In the genomic region with DNA sequence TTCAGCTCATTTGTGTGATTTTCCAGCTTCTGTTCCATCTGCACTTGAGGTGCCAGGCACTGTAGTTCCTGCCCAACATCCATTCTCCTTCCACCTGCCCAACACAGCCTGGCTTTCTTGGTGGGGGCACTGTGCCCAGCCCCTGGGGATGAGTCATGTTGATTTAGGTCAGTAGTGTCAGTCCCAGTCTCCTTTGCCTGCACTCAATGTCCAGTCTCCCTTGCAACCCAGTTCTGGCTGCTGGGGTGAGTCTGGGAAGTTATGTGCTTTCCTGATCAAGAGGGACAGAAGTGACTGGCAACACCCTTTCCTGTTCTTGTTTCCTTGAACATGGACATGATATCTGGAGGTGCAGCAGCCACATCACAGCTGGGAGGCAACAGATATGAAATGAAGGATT, we compare ENCODE assay signal across 33 cellular contexts. TPM values are rescaled to one million over a fixed set of nuclear protein-coding genes. Genes with fewer than 3 reads are reported as not detected.
"Had no signal": no experiment of that assay in that cellular context is flagged by ENCODE, and none has a peak within 500 bp of the region (broad histone marks: within the 10 kb centered on the region; RNA-seq: fewer than 3 reads in every experiment).

No MANE protein-coding gene starts in this region.

- H3K27ac ChIP-seq: lower lobe of right lung, parathyroid adenoma, right lobe of liver, spleen, tibial nerve, uterus had no signal

- H3K36me3 Mint-ChIP-seq: mesothelial cell of epicardium; natural killer cell; stimulated activated effector memory CD8-positive, alpha-beta T cell treated with anti-CD3 and anti-CD28 coated beads, Interleukin-12 subunit alpha, Interleukin-12 subunit beta, amount 100 ng/mL, for 72 hours had no signal

- H3K36me3 ChIP-seq: lower lobe of right lung, right lobe of liver, spleen, tibial nerve, uterus had no signal

- H3K9ac ChIP-seq: parathyroid adenoma had no signal

- H3K4me1 ChIP-seq: lower lobe of right lung, parathyroid adenoma, right lobe of liver, spleen, tibial nerve, uterus had no signal

- FAIRE-seq: keratinocyte, small intestine had no signal

- H3K79me2 ChIP-seq: parathyroid adenoma had no signal

- H3K9me3 Mint-ChIP-seq: type B pancreatic cell had no signal

- ATAC-seq: left lobe of liver; lower lobe of right lung; natural killer cell; right lobe of liver; stimulated activated effector memory CD8-positive, alpha-beta T cell treated with anti-CD3 and anti-CD28 coated beads, Interleukin-12 subunit alpha, Interleukin-12 subunit beta, amount 100 ng/mL, for 72 hours had no signal

- H3K9me3 ChIP-seq: lower lobe of right lung, right lobe of liver, uterus had no signal

- H2AFZ ChIP-seq: parathyroid adenoma had no signal

- DNase-seq: head of caudate nucleus; hippocampal formation; kidney glomerular epithelial cell; left cardiac atrium; lower lobe of right lung; mammary epithelial cell; mesenchymal stem cell; naive B cell; natural killer cell; nucleus accumbens; retina; right lobe of liver; small intestine; spleen; stimulated activated CD4-positive, alpha-beta T cell treated with anti-CD3 and anti-CD28 coated beads, Interleukin-4, amount 100 ng/mL, for 24 hours; stimulated activated naive CD4-positive, alpha-beta T cell; uterus had no signal

- H3K27ac Mint-ChIP-seq: mesothelial cell of epicardium; naive B cell; natural killer cell; stimulated activated effector memory CD8-positive, alpha-beta T cell treated with anti-CD3 and anti-CD28 coated beads, Interleukin-12 subunit alpha, Interleukin-12 subunit beta, amount 100 ng/mL, for 72 hours; stimulated activated naive CD8-positive, alpha-beta T cell treated with anti-CD3 and anti-CD28 coated beads, Interleukin-15, Interleukin-2, amounts not matched to agents 100 ng/mL and 50 ng/mL, for 24 hours; type B pancreatic cell had no signal

- H3K4me1 Mint-ChIP-seq: mesothelial cell of epicardium; naive B cell; natural killer cell; stimulated activated effector memory CD8-positive, alpha-beta T cell treated with anti-CD3 and anti-CD28 coated beads, Interleukin-12 subunit alpha, Interleukin-12 subunit beta, amount 100 ng/mL, for 72 hours had no signal

- H3K27me3 ChIP-seq: right lobe of liver, tibial nerve, uterus had no signal

- H3K4me3 Mint-ChIP-seq: mesothelial cell of epicardium; naive B cell; natural killer cell; stimulated activated effector memory CD8-positive, alpha-beta T cell treated with anti-CD3 and anti-CD28 coated beads, Interleukin-12 subunit alpha, Interleukin-12 subunit beta, amount 100 ng/mL, for 72 hours; stimulated activated naive CD8-positive, alpha-beta T cell treated with anti-CD3 and anti-CD28 coated beads, Interleukin-15, Interleukin-2, amounts not matched to agents 100 ng/mL and 50 ng/mL, for 24 hours; type B pancreatic cell had no signal

- H3K4me3 ChIP-seq: lower lobe of right lung, right lobe of liver, spleen, tibial nerve, uterus had no signal

RNA-seq across cellular contexts. Expression of a gene that starts 1.5 kb away (rescaled TPM):
- total RNA-seq: left lobe of liver, liver, lower lobe of right lung, mammary epithelial cell, mesothelial cell of epicardium, mononuclear cell, natural killer cell, osteoblast, posterior vena cava, right lobe of liver, spleen, subcutaneous adipose tissue, temporal lobe, tibial nerve, ureter, uterus had no signal
- polyA plus RNA-seq: keratinocyte, liver, mammary epithelial cell, neural cell, small intestine, spleen had no signal
